8 cellular contexts compared by ENCODE assay signal in genomic region chr16:87723224-87723619, GRCh38.
DNase-seq lines count a peak whose midpoint lies in the region; ATAC-seq lines count a peak whose summit lies in the region.

No MANE protein-coding gene starts in this region.

- DNase-seq in GM04503 (ENCODE audit: low read depth) (peak; percentile 58), SHP77 treated with DMSO at 0.1 percent for 48 hours (lab: John Stamatoyannopoulos, UW) (peak; percentile 99), fibroblast of the conjunctiva (ENCODE audit: low read depth) (peak; percentile 26), putamen (ENCODE audit: low spot score) (peak; percentile 90), MV-4-11 (lab: John Stamatoyannopoulos, UW) (no peak), HuH-7.5 (ENCODE audit: low spot score) (no peak), NCI-H1930 (lab: John Stamatoyannopoulos, UW) (no peak)

- ATAC-seq in HG03565 (IDR thresholded peaks at IDR 0.05; ENCODE audit: unreplicated experiment), result peak; percentile 53

Comparison
In these comparisons a context has a peak if more than half of its experiments do, and no peak if none do; other contexts are left out.
1. DNase-seq: peak in GM04503 (single experiment), SHP77 treated with DMSO at 0.1 percent for 48 hours (single experiment), fibroblast of the conjunctiva (single experiment) and putamen (single experiment); none in MV-4-11 (single experiment), HuH-7.5 (single experiment) and NCI-H1930 (0 of 2).